1 cellular context compared by ENCODE assay signal in genomic region chr11:87374206-87374793, GRCh38.
TF ChIP-seq lines count a peak whose summit lies in the region.

No MANE protein-coding gene starts in this region.

TF ChIP-seq in SK-N-SH treated with all-trans-retinoic acid at 6 μM for 48 hours, 23 proteins besides CTCF, POLR2A, EP300 and RAD21 (continued from another document):
- TF ChIP-seq CREB5 (CRISPR knock-in tag; IDR thresholded peaks at IDR 0.05; ENCODE audit: low read depth) (no peak), ESRRG (CRISPR knock-in tag; IDR thresholded peaks at IDR 0.05) (no peak), ZFP3 (CRISPR knock-in tag; IDR thresholded peaks at IDR 0.05) (no peak), ZNF565 (CRISPR knock-in tag; conservative IDR thresholded peaks at IDR 0.05; ENCODE audit: low read depth) (no peak)
